8 cellular contexts compared by ENCODE assay signal in genomic region chr16:30377812-30378235, GRCh38. TPM values are rescaled to one million over a fixed set of nuclear protein-coding genes. Genes with fewer than 3 reads are reported as not detected.
DNase-seq lines count a peak whose midpoint lies in the region; ATAC-seq and TF ChIP-seq lines count a peak whose summit lies in the region.

No MANE protein-coding gene starts in this region.

- H3K27ac ChIP-seq in ectodermal cell (ENCODE audit: insufficient read depth, low read depth, low read length, poor library complexity, severe bottlenecking) (peak overlapping the region; percentile 100), lung (ENCODE audit: low read depth in 1 of 2, low read length in 1 of 2) (peak overlapping the region; percentile 92 to 98)

- H3K27me3 ChIP-seq in ectodermal cell (ENCODE audit: control insufficient read depth, insufficient read depth, low read length, poor library complexity, severe bottlenecking) (no peaks in the 10 kb centered on the region), lung (ENCODE audit: control insufficient read depth, insufficient read depth) (no peaks in the 10 kb centered on the region)

- H3K9me3 ChIP-seq in ectodermal cell (ENCODE audit: control insufficient read depth, low read length) (no peaks in the 10 kb centered on the region), lung (ENCODE audit: control insufficient read depth in 2 of 2, insufficient read depth in 1 of 2, low read length in 1 of 2) (no peaks in the 10 kb centered on the region)

- ATAC-seq in GM19043 (IDR thresholded peaks at IDR 0.05; ENCODE audit: low read depth, unreplicated experiment) (peak; percentile 21), HG03457 (IDR thresholded peaks at IDR 0.05; ENCODE audit: unreplicated experiment) (peak; percentile 21), lung (ENCODE audit: insufficient read depth, low FRiP score) (peak; percentile 64)

- TF ChIP-seq CTCF in lung (IDR thresholded peaks at IDR 0.05; ENCODE audit: control extremely low read depth, extremely low read depth), result no peak

- in situ Hi-C loops in ACHN (cut with HindIII; ENCODE audit: low pct_ligation_motif_present, low pct_unique_long_range_greater_than_20kb, low sequenced_read_pairs), result no loop called here

- 1 to 2% methylated on average over 39 of the region's 39 CpGs for WGBS in ectodermal cell, 2 experiments
- WGBS in lung, 2 donors, result 0% methylated on average over 34 to 39 of the region's 39 CpGs

- H3K36me3 ChIP-seq in ectodermal cell (ENCODE audit: control insufficient read depth, insufficient read depth, low read length) (no peaks in the 10 kb centered on the region), lung (ENCODE audit: control insufficient read depth in 2 of 2, insufficient read depth in 2 of 2, low read length in 2 of 2) (no peaks in the 10 kb centered on the region)

- peak; percentile 87 for DNase-seq in ACHN
- peak; percentile 78 to 86 for DNase-seq in NCI-H526 (lab: John Stamatoyannopoulos, UW)
- peak; percentile 86 to 89 for DNase-seq in activated CD4-positive, alpha-beta T cell treated with anti-CD3 and anti-CD28 coated beads, Interleukin-2, amount 50 U/mL, for 48 hours
- peak; percentile 96 for DNase-seq in lung (ENCODE audit: low spot score)
- peak; percentile 72 to 83 (median 79) for DNase-seq in stimulated activated CD4-positive, alpha-beta T cell treated with anti-CD3 and anti-CD28 coated beads, TNF-alpha, amount 100 ng/mL, for 1 hour (ENCODE audit: low read depth in 3 of 3, low spot score in 1 of 3)

- peak overlapping the region; percentile 82 for H3K4me3 ChIP-seq in ectodermal cell (ENCODE audit: insufficient read depth, low read depth, low read length)
- H3K4me3 ChIP-seq in lung, result peak overlapping the region; percentile 5

- H3K4me1 ChIP-seq in ectodermal cell (ENCODE audit: control insufficient read depth, insufficient read depth, low read length) (peaks cover 17% of the 10 kb centered on the region), lung (ENCODE audit: control insufficient read depth in 2 of 2, insufficient read depth in 2 of 2, low read length in 2 of 2) (peaks cover 0 to 5% of the 10 kb centered on the region in 2 donors)

RNA-seq across cellular contexts. Expression of gene MYL11, which starts 3.2 kb away (rescaled TPM):
- 3.6 TPM for polyA plus RNA-seq in ectodermal cell (2013, experiment 1 of 4)
- polyA plus RNA-seq in ectodermal cell (2013, experiment 2 of 4), result 2.8 TPM
- 0.75 TPM for polyA plus RNA-seq in ectodermal cell (2013, experiment 3 of 4)
- polyA plus RNA-seq in ectodermal cell (2013, experiment 4 of 4), result 1.5 TPM
- not detected for total RNA-seq in lung
- polyA plus RNA-seq in lung, result 1 to 10 TPM in 1 of 2 donors, under 1 TPM in 1; 0.44 to 3.9 TPM

RNA-seq across cellular contexts. Expression of gene SEPTIN1, which starts 4.5 kb away (rescaled TPM):
- polyA plus RNA-seq in ectodermal cell (2013, experiment 1 of 4), result 3.1 TPM
- 2.3 TPM for polyA plus RNA-seq in ectodermal cell (2013, experiment 2 of 4)
- 3.8 TPM for polyA plus RNA-seq in ectodermal cell (2013, experiment 3 of 4)
- 4.1 TPM for polyA plus RNA-seq in ectodermal cell (2013, experiment 4 of 4)
- 1 to 10 TPM; 3.3 to 4.6 TPM for total RNA-seq in lung
- 1 to 10 TPM; 5.8 to 7.3 TPM for polyA plus RNA-seq in lung

RNA-seq across cellular contexts. Expression of gene TBC1D10B, which starts 7.5 kb away (rescaled TPM):
- 30.9 TPM for polyA plus RNA-seq in ectodermal cell (2013, experiment 1 of 4)
- polyA plus RNA-seq in ectodermal cell (2013, experiment 2 of 4), result 31.5 TPM
- polyA plus RNA-seq in ectodermal cell (2013, experiment 3 of 4), result 26.0 TPM
- 27.4 TPM for polyA plus RNA-seq in ectodermal cell (2013, experiment 4 of 4)
- total RNA-seq in lung, result 10 to 100 TPM; 31.7 to 43.6 TPM
- polyA plus RNA-seq in lung, result 10 to 100 TPM; 26.9 to 27.8 TPM

RNA-seq across cellular contexts. Expression of gene ZNF48, which starts 17.4 kb away (rescaled TPM):
- polyA plus RNA-seq in ectodermal cell (2013, experiment 1 of 4), result 45.3 TPM
- polyA plus RNA-seq in ectodermal cell (2013, experiment 2 of 4), result 53.1 TPM
- 34.0 TPM for polyA plus RNA-seq in ectodermal cell (2013, experiment 3 of 4)
- polyA plus RNA-seq in ectodermal cell (2013, experiment 4 of 4), result 39.1 TPM
- 1 to 10 TPM; 5.3 to 8.0 TPM for total RNA-seq in lung
- 1 to 10 TPM; 4.2 to 4.7 TPM for polyA plus RNA-seq in lung

RNA-seq across cellular contexts. Expression of gene CD2BP2, which starts 22.7 kb away (rescaled TPM):
- 60.2 TPM for polyA plus RNA-seq in ectodermal cell (2013, experiment 1 of 4)
- polyA plus RNA-seq in ectodermal cell (2013, experiment 2 of 4), result 64.8 TPM
- polyA plus RNA-seq in ectodermal cell (2013, experiment 3 of 4), result 36.5 TPM
- polyA plus RNA-seq in ectodermal cell (2013, experiment 4 of 4), result 40.4 TPM
- total RNA-seq in lung, result 10 to 100 TPM; 37.5 to 69.8 TPM
- polyA plus RNA-seq in lung, result 10 to 100 TPM; 43.5 to 49.1 TPM

Comparison
In these comparisons a context has a peak if more than half of its experiments do, and no peak if none do; other contexts are left out.
1. Peak in every context shown above with its lines: DNase-seq, ATAC-seq, H3K4me3 ChIP-seq and H3K27ac ChIP-seq.